Comparison of ENCODE assay signal across 8 cellular contexts in genomic region chr16:74666425-74667214, GRCh38. TPM values are rescaled to one million over a fixed set of nuclear protein-coding genes. Genes with fewer than 3 reads are reported as not detected.
DNase-seq lines count a peak whose midpoint lies in the region; ATAC-seq and TF ChIP-seq lines count a peak whose summit lies in the region.

Gene RFWD3 (minus strand): TSS chr16:74666877. CDS start chr16:74661449, 5,428 bp downstream.

- H3K9me3 ChIP-seq in thoracic aorta, result no peaks in the 10 kb centered on the region

- peaks cover 8 to 15% of the 10 kb centered on the region in 2 donors for H3K4me1 ChIP-seq in thoracic aorta (ENCODE audit: control insufficient read depth in 1 of 2, low read depth in 2 of 2)

- peaks cover 45% of the 10 kb centered on the region for H3K4me1 Mint-ChIP-seq in activated naive CD4-positive, alpha-beta T cell treated with anti-CD3 and anti-CD28 coated beads, Interleukin-2, amount 50 U/mL, for 24 hours

- peak within 1 kb of the TSS; percentile 90 for H3K4me3 Mint-ChIP-seq in activated naive CD4-positive, alpha-beta T cell treated with anti-CD3 and anti-CD28 coated beads, Interleukin-2, amount 50 U/mL, for 24 hours

- TF ChIP-seq CTCF in GM06990 (IDR thresholded peaks at IDR 0.05; ENCODE audit: insufficient read depth, low read length, poor library complexity, severe bottlenecking) (no peak), omental fat pad (IDR thresholded peaks at IDR 0.05) (no peak), thoracic aorta (IDR thresholded peaks at IDR 0.05) (no peak)

- H3K27me3 ChIP-seq in GM06990 (replicated peaks; ENCODE audit: control insufficient read depth, insufficient read depth, low read length) (no peaks in the 10 kb centered on the region), thoracic aorta (replicated peaks; ENCODE audit: insufficient read depth) (no peaks in the 10 kb centered on the region)

- ATAC-seq in HG02588 (IDR thresholded peaks at IDR 0.05; ENCODE audit: unreplicated experiment) (peak; percentile 100), SK-N-SH treated with all-trans-retinoic acid at 6 μM for 48 hours (peak; percentile 100), omental fat pad (ENCODE audit: low FRiP score) (peak; percentile 100), thoracic aorta (ENCODE audit: insufficient number of reproducible peaks, low FRiP score, low read depth) (peak; percentile 99)

- peak within 1 kb of the TSS; percentile 97 for H3K27ac Mint-ChIP-seq in activated naive CD4-positive, alpha-beta T cell treated with anti-CD3 and anti-CD28 coated beads, Interleukin-2, amount 50 U/mL, for 24 hours

- H3K9me3 Mint-ChIP-seq in activated naive CD4-positive, alpha-beta T cell treated with anti-CD3 and anti-CD28 coated beads, Interleukin-2, amount 50 U/mL, for 24 hours, result no peaks in the 10 kb centered on the region

- H3K36me3 Mint-ChIP-seq in activated naive CD4-positive, alpha-beta T cell treated with anti-CD3 and anti-CD28 coated beads, Interleukin-2, amount 50 U/mL, for 24 hours, result peaks cover 14% of the 10 kb centered on the region

- no peaks in the 10 kb centered on the region for H3K27me3 Mint-ChIP-seq in activated naive CD4-positive, alpha-beta T cell treated with anti-CD3 and anti-CD28 coated beads, Interleukin-2, amount 50 U/mL, for 24 hours

- H3K36me3 ChIP-seq in GM06990 (ENCODE audit: control insufficient read depth, insufficient read depth, low read length) (peaks cover 7% of the 10 kb centered on the region), thoracic aorta (peaks cover 12% of the 10 kb centered on the region)

- peak within 1 kb of the TSS; percentile 26 to 29 for H3K27ac ChIP-seq in thoracic aorta

- peak; percentile 93 for DNase-seq in GM06990 (ENCODE audit: extremely low read depth, insufficient read length)
- peak; percentile 99 for DNase-seq in NCI-H1092 (lab: John Stamatoyannopoulos, UW)
- peak; percentile 98 for DNase-seq in glomerular visceral epithelial cell (ENCODE audit: extremely low spot score)
- DNase-seq in omental fat pad (ENCODE audit: low spot score), result peak; percentile 91
- DNase-seq in thoracic aorta (ENCODE audit: low spot score), result peak; percentile 95

- H3K4me3 ChIP-seq in GM06990 (replicated peaks; ENCODE audit: low read depth, low read length) (peak within 1 kb of the TSS; percentile 90), thoracic aorta (peak within 1 kb of the TSS; percentile 78)

TF ChIP-seq in SK-N-SH treated with all-trans-retinoic acid at 6 μM for 48 hours, 23 proteins besides CTCF, POLR2A, EP300 and RAD21:
- TF ChIP-seq ZNF565 (CRISPR knock-in tag; conservative IDR thresholded peaks at IDR 0.05; ENCODE audit: low read depth), result no peak
- TF ChIP-seq ZC3H10 (CRISPR knock-in tag; IDR thresholded peaks at IDR 0.05), result no peak
- TF ChIP-seq ARNTL (CRISPR knock-in tag; IDR thresholded peaks at IDR 0.05; ENCODE audit: borderline replicate concordance, low read depth), result no peak
- no peak for TF ChIP-seq CSDC2 (CRISPR knock-in tag; IDR thresholded peaks at IDR 0.05)
- TF ChIP-seq TSHZ2 (CRISPR knock-in tag; IDR thresholded peaks at IDR 0.05), result no peak

RNA-seq across cellular contexts. Expression of gene RFWD3, which starts in this region (rescaled TPM):
- total RNA-seq in omental fat pad (10 to 100 TPM in 3 of 4 donors, 1 to 10 TPM in 1; 8.9 to 23.5 (median 19.8) TPM), thoracic aorta (10 to 100 TPM; 16.7 to 28.8 TPM)

Comparison
In these comparisons a context has a peak if more than half of its experiments do, and no peak if none do; other contexts are left out.
1. Peak in every context shown above with its lines: DNase-seq, ATAC-seq, H3K4me3 ChIP-seq and H3K27ac ChIP-seq.